Comparison of ENCODE assay signal across 11 cellular contexts in the genomic region with DNA sequence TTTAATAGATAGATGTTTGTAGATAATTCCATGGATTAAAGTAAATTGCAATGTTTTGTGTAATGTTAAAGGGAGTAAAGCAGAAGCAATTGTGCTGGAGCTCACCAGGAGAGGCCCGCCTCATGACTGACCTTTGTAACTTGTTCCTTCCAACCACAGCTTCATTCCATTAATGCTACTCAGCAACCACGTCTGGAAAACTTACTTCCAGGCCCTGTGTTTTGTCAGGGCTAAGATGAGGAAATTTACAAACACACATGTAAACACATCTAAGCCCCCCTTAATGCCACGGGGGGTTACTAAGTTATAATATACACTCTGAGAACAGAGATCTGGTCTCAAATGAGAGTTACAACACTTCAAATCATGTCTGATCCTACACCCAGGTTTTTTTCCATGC. TPM values are rescaled to one million over a fixed set of nuclear protein-coding genes. Genes with fewer than 3 reads are reported as not detected.
DNase-seq lines count a peak whose midpoint lies in the region; ATAC-seq and TF ChIP-seq lines count a peak whose summit lies in the region.
"Had no signal": no experiment of that assay in that cellular context is flagged by ENCODE, and none has a peak within 500 bp of the region (broad histone marks: within the 10 kb centered on the region; RNA-seq: fewer than 3 reads in every experiment).

No MANE protein-coding gene starts in this region.

- H3K27me3 ChIP-seq in breast epithelium, result no peaks in the 10 kb centered on the region
- H3K27me3 ChIP-seq: BLaER1 had no signal

- no peak for TF ChIP-seq POLR2A in breast epithelium (IDR thresholded peaks at IDR 0.05)

- no peak overlapping the region for H3K4me3 ChIP-seq in breast epithelium
- H3K4me3 ChIP-seq: BLaER1 had no signal

- H3K4me1 ChIP-seq in breast epithelium, result no peaks in the 10 kb centered on the region

- TF ChIP-seq CTCF in breast epithelium (IDR thresholded peaks at IDR 0.05), result no peak

- H3K36me3 ChIP-seq in breast epithelium, result no peaks in the 10 kb centered on the region
- H3K36me3 ChIP-seq: BLaER1 had no signal

- intact Hi-C loops in breast epithelium (cut with DNase I; ENCODE audit: low total_unique reads), result no loop called here

- peak overlapping the region; percentile 59 to 70 for H3K27ac ChIP-seq in breast epithelium
- H3K27ac ChIP-seq: BLaER1 had no signal

- DNase-seq in A172 (ENCODE audit: low spot score) (peak; percentile 74), HT-29 (ENCODE audit: low spot score) (peak; percentile 76), breast epithelium (ENCODE audit: low spot score in 2 of 2) (no peak), medulla oblongata (ENCODE audit: extremely low spot score) (peak; percentile 5), NCI-H1930 (lab: John Stamatoyannopoulos, UW) (no peak), GM19240 (ENCODE audit: insufficient read length, low spot score) (no peak)
- DNase-seq: MM.1S had no signal

- no peaks in the 10 kb centered on the region for H3K9me3 ChIP-seq in breast epithelium
- H3K9me3 ChIP-seq: BLaER1 had no signal

- ATAC-seq in GM19397 (IDR thresholded peaks at IDR 0.05; ENCODE audit: unreplicated experiment) (no peak), GM21360 (IDR thresholded peaks at IDR 0.05; ENCODE audit: unreplicated experiment) (no peak)
- ATAC-seq: Panc1 had no signal

RNA-seq across cellular contexts. Expression of a gene that starts 12.4 kb away (rescaled TPM):
- 0.22 and 10.1 TPM in 2 replicates for total RNA-seq in A172 (2014; rRNA removed; shearing (Covaris generic))
- total RNA-seq in HT-29 (2014; rRNA removed; shearing (Covaris generic)), result 0.10 and 0.63 TPM in 2 replicates
- total RNA-seq in breast epithelium, result 100 to 1,000 TPM; 180 to 449 (median 183) TPM

RNA-seq across cellular contexts. Expression of a gene that starts 41.1 kb away (rescaled TPM):
- not detected in 2 replicates for total RNA-seq in A172 (2014; rRNA removed; shearing (Covaris generic))
- not detected in 2 replicates for total RNA-seq in HT-29 (2014; rRNA removed; shearing (Covaris generic))
- total RNA-seq in breast epithelium, result under 1 TPM in 2 of 3 donors, not detected in 1; 0.15 to 0.33 TPM

Comparison
In these comparisons a context has a peak if more than half of its experiments do, and no peak if none do; other contexts are left out.
1. DNase-seq: peak in A172 (single experiment), HT-29 (single experiment) and medulla oblongata (single experiment); none in breast epithelium (0 of 2), NCI-H1930 (0 of 2) and GM19240 (single experiment).
2. RNA of a gene that starts 12.4 kb away (total RNA-seq): 180 to 449 TPM in breast epithelium; 0.22 to 10.1 TPM in A172 and 0.10 to 0.63 TPM in HT-29; every median in the first group is over 10 times any median in the second.